Comparison of ENCODE assay signal across 1 cellular context in the genomic region with DNA sequence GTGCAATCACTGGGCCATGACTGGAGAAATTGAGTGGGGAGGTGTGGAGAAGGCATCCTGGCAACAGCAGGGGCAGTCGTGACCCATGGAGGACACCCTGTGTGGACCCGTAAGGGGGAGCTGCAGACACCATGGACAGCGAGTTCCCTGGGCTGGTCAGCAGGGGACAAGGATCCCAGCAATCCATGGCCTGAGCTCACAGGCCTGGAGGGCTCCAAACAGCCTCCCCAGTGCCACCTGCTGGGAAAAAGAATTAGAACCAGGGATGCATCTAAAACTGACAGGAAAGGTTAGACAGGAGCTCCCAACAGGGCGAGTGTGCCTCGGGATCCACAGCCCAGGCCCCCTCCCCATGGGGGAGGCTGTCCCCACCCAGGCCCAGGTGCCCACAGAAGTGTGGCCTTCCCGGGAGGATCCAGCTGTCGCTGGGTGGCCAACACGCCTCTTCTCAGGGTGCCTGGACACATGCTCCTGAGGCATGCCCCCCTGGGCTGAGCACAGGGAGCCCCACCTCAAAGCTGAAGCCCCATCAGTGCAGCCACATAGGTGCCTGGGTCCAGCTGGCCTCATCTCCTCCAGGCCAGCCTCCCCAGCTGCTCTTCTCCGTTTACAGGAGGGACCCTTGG.
TF ChIP-seq lines count a peak whose summit lies in the region.

No MANE protein-coding gene starts in this region.

TF ChIP-seq in HepG2, 621 proteins besides CTCF, POLR2A, EP300 and RAD21 (continues in another document):
- TF ChIP-seq ZNF781 (CRISPR knock-in tag; IDR thresholded peaks at IDR 0.05; ENCODE audit: borderline replicate concordance, not compliant biosample characterization), result peak; percentile 40
- peak; percentile 86 for TF ChIP-seq REPIN1 (CRISPR knock-in tag; IDR thresholded peaks at IDR 0.05; ENCODE audit: borderline replicate concordance, low read depth)
- 0 out of 2 replicates have a peak, but pooled peaks have one; percentile 9 for TF ChIP-seq FOXA3 (CRISPR knock-in tag; IDR thresholded peaks at IDR 0.05)
- peak; percentile 94 for TF ChIP-seq ZNF296 (CRISPR knock-in tag; conservative IDR thresholded peaks at IDR 0.05)
- no peak for TF ChIP-seq ZNF33B (CRISPR knock-in tag; IDR thresholded peaks at IDR 0.05)
- TF ChIP-seq RXRA (CRISPR knock-in tag; IDR thresholded peaks at IDR 0.05), result peak; percentile 52; the same call in 1 of the 2 replicates
- peak; percentile 87; the same call in 1 of the 2 replicates for TF ChIP-seq HOXA5 (CRISPR knock-in tag; IDR thresholded peaks at IDR 0.05)
- 0 out of 2 replicates have a peak, but pooled peaks have one; percentile 33 for TF ChIP-seq KLF9 (CRISPR knock-in tag; IDR thresholded peaks at IDR 0.05; ENCODE audit: low read depth)
- peak; percentile 76; the same call in 1 of the 2 replicates for TF ChIP-seq ZIK1 (CRISPR knock-in tag; IDR thresholded peaks at IDR 0.05; ENCODE audit: borderline replicate concordance, low read depth)
- TF ChIP-seq NCOA2 (CRISPR knock-in tag; IDR thresholded peaks at IDR 0.05), result no peak
- TF ChIP-seq ZNF816 (CRISPR knock-in tag; IDR thresholded peaks at IDR 0.05; ENCODE audit: borderline replicate concordance), result 0 out of 2 replicates have a peak, but pooled peaks have one; percentile 56
- peak; percentile 59; the same call in 1 of the 2 replicates for TF ChIP-seq ZNF264 (CRISPR knock-in tag; IDR thresholded peaks at IDR 0.05)
- TF ChIP-seq, protein P1, sequence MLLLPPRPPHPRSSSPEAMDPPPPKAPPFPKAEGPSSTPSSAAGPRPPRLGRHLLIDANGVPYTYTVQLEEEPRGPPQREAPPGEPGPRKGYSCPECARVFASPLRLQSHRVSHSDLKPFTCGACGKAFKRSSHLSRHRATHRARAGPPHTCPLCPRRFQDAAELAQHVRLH (CRISPR knock-in tag; IDR thresholded peaks at IDR 0.05; ENCODE audit: borderline replicate concordance, low read depth), result peak; percentile 32; the same call in 1 of the 2 replicates
- TF ChIP-seq ZNF766 (CRISPR knock-in tag; IDR thresholded peaks at IDR 0.05; ENCODE audit: borderline replicate concordance), result peak; percentile 50; the same call in 1 of the 2 replicates
- TF ChIP-seq NONO (IDR thresholded peaks at IDR 0.05), result no peak
- no peak for TF ChIP-seq NONO (CRISPR knock-in tag; conservative IDR thresholded peaks at IDR 0.05)
- TF ChIP-seq, protein P2, sequence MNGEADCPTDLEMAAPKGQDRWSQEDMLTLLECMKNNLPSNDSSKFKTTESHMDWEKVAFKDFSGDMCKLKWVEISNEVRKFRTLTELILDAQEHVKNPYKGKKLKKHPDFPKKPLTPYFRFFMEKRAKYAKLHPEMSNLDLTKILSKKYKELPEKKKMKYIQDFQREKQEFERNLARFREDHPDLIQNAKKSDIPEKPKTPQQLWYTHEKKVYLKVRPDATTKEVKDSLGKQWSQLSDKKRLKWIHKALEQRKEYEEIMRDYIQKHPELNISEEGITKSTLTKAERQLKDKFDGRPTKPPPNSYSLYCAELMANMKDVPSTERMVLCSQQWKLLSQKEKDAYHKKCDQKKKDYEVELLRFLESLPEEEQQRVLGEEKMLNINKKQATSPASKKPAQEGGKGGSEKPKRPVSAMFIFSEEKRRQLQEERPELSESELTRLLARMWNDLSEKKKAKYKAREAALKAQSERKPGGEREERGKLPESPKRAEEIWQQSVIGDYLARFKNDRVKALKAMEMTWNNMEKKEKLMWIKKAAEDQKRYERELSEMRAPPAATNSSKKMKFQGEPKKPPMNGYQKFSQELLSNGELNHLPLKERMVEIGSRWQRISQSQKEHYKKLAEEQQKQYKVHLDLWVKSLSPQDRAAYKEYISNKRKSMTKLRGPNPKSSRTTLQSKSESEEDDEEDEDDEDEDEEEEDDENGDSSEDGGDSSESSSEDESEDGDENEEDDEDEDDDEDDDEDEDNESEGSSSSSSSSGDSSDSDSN (CRISPR knock-in tag; IDR thresholded peaks at IDR 0.05), result peak; percentile 58
- 0 out of 2 replicates have a peak, but pooled peaks have one; percentile 27 for TF ChIP-seq SPEN (CRISPR knock-in tag; IDR thresholded peaks at IDR 0.05; ENCODE audit: low read depth)
- 0 out of 2 replicates have a peak, but pooled peaks have one; percentile 43 for TF ChIP-seq ZBTB7A (CRISPR knock-in tag; IDR thresholded peaks at IDR 0.05)
- peak; percentile 57 for TF ChIP-seq SAP130 (CRISPR knock-in tag; IDR thresholded peaks at IDR 0.05; ENCODE audit: low read depth)
- peak; percentile 53; the same call in 1 of the 2 replicates for TF ChIP-seq ZNF225 (CRISPR knock-in tag; IDR thresholded peaks at IDR 0.05)
- TF ChIP-seq, protein P3, sequence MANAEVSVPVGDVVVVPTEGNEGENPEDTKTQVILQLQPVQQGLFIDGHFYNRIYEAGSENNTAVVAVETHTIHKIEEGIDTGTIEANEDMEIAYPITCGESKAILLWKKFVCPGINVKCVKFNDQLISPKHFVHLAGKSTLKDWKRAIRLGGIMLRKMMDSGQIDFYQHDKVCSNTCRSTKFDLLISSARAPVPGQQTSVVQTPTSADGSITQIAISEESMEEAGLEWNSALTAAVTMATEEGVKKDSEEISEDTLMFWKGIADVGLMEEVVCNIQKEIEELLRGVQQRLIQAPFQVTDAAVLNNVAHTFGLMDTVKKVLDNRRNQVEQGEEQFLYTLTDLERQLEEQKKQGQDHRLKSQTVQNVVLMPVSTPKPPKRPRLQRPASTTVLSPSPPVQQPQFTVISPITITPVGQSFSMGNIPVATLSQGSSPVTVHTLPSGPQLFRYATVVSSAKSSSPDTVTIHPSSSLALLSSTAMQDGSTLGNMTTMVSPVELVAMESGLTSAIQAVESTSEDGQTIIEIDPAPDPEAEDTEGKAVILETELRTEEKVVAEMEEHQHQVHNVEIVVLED (CRISPR knock-in tag; IDR thresholded peaks at IDR 0.05; ENCODE audit: borderline replicate concordance), result no peak
- TF ChIP-seq SOX6 (IDR thresholded peaks at IDR 0.05), result no peak
- TF ChIP-seq SOX6 (CRISPR knock-in tag; IDR thresholded peaks at IDR 0.05), result 0 out of 2 replicates have a peak, but pooled peaks have one; percentile 12
- TF ChIP-seq HDAC1 (CRISPR knock-in tag; IDR thresholded peaks at IDR 0.05), result no peak
- TF ChIP-seq, protein P4, sequence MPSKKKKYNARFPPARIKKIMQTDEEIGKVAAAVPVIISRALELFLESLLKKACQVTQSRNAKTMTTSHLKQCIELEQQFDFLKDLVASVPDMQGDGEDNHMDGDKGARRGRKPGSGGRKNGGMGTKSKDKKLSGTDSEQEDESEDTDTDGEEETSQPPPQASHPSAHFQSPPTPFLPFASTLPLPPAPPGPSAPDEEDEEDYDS (CRISPR knock-in tag; IDR thresholded peaks at IDR 0.05), result peak; percentile 30; the same call in 1 of the 2 replicates
- peak; percentile 80; the same call in 1 of the 2 replicates for TF ChIP-seq NFKB2 (CRISPR knock-in tag; IDR thresholded peaks at IDR 0.05; ENCODE audit: borderline replicate concordance)
- TF ChIP-seq, protein P5, sequence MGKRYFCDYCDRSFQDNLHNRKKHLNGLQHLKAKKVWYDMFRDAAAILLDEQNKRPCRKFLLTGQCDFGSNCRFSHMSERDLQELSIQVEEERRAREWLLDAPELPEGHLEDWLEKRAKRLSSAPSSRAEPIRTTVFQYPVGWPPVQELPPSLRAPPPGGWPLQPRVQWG (CRISPR knock-in tag; IDR thresholded peaks at IDR 0.05; ENCODE audit: borderline replicate concordance, low read depth), result no peak
- TF ChIP-seq ZNF629 (CRISPR knock-in tag; conservative IDR thresholded peaks at IDR 0.05), result no peak
- TF ChIP-seq, protein P6, sequence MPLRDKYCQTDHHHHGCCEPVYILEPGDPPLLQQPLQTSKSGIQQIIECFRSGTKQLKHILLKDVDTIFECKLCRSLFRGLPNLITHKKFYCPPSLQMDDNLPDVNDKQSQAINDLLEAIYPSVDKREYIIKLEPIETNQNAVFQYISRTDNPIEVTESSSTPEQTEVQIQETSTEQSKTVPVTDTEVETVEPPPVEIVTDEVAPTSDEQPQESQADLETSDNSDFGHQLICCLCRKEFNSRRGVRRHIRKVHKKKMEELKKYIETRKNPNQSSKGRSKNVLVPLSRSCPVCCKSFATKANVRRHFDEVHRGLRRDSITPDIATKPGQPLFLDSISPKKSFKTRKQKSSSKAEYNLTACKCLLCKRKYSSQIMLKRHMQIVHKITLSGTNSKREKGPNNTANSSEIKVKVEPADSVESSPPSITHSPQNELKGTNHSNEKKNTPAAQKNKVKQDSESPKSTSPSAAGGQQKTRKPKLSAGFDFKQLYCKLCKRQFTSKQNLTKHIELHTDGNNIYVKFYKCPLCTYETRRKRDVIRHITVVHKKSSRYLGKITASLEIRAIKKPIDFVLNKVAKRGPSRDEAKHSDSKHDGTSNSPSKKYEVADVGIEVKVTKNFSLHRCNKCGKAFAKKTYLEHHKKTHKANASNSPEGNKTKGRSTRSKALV (CRISPR knock-in tag; IDR thresholded peaks at IDR 0.05), result peak; percentile 74; the same call in 1 of the 2 replicates
- TF ChIP-seq RXRB (CRISPR knock-in tag; IDR thresholded peaks at IDR 0.05; ENCODE audit: borderline replicate concordance), result 0 out of 2 replicates have a peak, but pooled peaks have one; percentile 35
- TF ChIP-seq SRSF1 (optimal IDR thresholded peaks at IDR 0.05; ENCODE audit: low read depth, low read length), result no peak
- TF ChIP-seq, protein P7, sequence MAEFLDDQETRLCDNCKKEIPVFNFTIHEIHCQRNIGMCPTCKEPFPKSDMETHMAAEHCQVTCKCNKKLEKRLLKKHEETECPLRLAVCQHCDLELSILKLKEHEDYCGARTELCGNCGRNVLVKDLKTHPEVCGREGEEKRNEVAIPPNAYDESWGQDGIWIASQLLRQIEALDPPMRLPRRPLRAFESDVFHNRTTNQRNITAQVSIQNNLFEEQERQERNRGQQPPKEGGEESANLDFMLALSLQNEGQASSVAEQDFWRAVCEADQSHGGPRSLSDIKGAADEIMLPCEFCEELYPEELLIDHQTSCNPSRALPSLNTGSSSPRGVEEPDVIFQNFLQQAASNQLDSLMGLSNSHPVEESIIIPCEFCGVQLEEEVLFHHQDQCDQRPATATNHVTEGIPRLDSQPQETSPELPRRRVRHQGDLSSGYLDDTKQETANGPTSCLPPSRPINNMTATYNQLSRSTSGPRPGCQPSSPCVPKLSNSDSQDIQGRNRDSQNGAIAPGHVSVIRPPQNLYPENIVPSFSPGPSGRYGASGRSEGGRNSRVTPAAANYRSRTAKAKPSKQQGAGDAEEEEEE (CRISPR knock-in tag; IDR thresholded peaks at IDR 0.05; ENCODE audit: borderline replicate concordance), result no peak
- peak; percentile 57; the same call in 1 of the 2 replicates for TF ChIP-seq ZSCAN25 (CRISPR knock-in tag; IDR thresholded peaks at IDR 0.05)
- no peak for TF ChIP-seq ZNF570 (CRISPR knock-in tag; IDR thresholded peaks at IDR 0.05; ENCODE audit: borderline replicate concordance)
- peak; percentile 27; the same call in 1 of the 2 replicates for TF ChIP-seq SOX5 (CRISPR knock-in tag; IDR thresholded peaks at IDR 0.05; ENCODE audit: borderline replicate concordance)
- TF ChIP-seq STAG1 (CRISPR knock-in tag; IDR thresholded peaks at IDR 0.05), result peak; percentile 90
- TF ChIP-seq MIXL1 (CRISPR knock-in tag; IDR thresholded peaks at IDR 0.05), result peak; percentile 73
- 0 out of 2 replicates have a peak, but pooled peaks have one; percentile 53 for TF ChIP-seq IRF2 (CRISPR knock-in tag; IDR thresholded peaks at IDR 0.05)
- TF ChIP-seq ZNF337 (CRISPR knock-in tag; IDR thresholded peaks at IDR 0.05; ENCODE audit: borderline replicate concordance, low read depth), result no peak
- TF ChIP-seq, protein P8, sequence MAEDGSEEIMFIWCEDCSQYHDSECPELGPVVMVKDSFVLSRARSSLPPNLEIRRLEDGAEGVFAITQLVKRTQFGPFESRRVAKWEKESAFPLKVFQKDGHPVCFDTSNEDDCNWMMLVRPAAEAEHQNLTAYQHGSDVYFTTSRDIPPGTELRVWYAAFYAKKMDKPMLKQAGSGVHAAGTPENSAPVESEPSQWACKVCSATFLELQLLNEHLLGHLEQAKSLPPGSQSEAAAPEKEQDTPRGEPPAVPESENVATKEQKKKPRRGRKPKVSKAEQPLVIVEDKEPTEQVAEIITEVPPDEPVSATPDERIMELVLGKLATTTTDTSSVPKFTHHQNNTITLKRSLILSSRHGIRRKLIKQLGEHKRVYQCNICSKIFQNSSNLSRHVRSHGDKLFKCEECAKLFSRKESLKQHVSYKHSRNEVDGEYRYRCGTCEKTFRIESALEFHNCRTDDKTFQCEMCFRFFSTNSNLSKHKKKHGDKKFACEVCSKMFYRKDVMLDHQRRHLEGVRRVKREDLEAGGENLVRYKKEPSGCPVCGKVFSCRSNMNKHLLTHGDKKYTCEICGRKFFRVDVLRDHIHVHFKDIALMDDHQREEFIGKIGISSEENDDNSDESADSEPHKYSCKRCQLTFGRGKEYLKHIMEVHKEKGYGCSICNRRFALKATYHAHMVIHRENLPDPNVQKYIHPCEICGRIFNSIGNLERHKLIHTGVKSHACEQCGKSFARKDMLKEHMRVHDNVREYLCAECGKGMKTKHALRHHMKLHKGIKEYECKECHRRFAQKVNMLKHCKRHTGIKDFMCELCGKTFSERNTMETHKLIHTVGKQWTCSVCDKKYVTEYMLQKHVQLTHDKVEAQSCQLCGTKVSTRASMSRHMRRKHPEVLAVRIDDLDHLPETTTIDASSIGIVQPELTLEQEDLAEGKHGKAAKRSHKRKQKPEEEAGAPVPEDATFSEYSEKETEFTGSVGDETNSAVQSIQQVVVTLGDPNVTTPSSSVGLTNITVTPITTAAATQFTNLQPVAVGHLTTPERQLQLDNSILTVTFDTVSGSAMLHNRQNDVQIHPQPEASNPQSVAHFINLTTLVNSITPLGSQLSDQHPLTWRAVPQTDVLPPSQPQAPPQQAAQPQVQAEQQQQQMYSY (CRISPR knock-in tag; IDR thresholded peaks at IDR 0.05), result no peak
- TF ChIP-seq EHMT2 (IDR thresholded peaks at IDR 0.05; ENCODE audit: borderline replicate concordance, low read depth, low read length), result 0 out of 2 replicates have a peak, but pooled peaks have one; percentile 34
- 0 out of 2 replicates have a peak, but pooled peaks have one; percentile 41 for TF ChIP-seq MEF2D (CRISPR knock-in tag; IDR thresholded peaks at IDR 0.05)
- TF ChIP-seq, protein P9, sequence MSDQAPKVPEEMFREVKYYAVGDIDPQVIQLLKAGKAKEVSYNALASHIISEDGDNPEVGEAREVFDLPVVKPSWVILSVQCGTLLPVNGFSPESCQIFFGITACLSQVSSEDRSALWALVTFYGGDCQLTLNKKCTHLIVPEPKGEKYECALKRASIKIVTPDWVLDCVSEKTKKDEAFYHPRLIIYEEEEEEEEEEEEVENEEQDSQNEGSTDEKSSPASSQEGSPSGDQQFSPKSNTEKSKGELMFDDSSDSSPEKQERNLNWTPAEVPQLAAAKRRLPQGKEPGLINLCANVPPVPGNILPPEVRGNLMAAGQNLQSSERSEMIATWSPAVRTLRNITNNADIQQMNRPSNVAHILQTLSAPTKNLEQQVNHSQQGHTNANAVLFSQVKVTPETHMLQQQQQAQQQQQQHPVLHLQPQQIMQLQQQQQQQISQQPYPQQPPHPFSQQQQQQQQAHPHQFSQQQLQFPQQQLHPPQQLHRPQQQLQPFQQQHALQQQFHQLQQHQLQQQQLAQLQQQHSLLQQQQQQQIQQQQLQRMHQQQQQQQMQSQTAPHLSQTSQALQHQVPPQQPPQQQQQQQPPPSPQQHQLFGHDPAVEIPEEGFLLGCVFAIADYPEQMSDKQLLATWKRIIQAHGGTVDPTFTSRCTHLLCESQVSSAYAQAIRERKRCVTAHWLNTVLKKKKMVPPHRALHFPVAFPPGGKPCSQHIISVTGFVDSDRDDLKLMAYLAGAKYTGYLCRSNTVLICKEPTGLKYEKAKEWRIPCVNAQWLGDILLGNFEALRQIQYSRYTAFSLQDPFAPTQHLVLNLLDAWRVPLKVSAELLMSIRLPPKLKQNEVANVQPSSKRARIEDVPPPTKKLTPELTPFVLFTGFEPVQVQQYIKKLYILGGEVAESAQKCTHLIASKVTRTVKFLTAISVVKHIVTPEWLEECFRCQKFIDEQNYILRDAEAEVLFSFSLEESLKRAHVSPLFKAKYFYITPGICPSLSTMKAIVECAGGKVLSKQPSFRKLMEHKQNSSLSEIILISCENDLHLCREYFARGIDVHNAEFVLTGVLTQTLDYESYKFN (CRISPR knock-in tag; conservative IDR thresholded peaks at IDR 0.05), result no peak
